8 cellular contexts compared by ENCODE assay signal in the genomic region with DNA sequence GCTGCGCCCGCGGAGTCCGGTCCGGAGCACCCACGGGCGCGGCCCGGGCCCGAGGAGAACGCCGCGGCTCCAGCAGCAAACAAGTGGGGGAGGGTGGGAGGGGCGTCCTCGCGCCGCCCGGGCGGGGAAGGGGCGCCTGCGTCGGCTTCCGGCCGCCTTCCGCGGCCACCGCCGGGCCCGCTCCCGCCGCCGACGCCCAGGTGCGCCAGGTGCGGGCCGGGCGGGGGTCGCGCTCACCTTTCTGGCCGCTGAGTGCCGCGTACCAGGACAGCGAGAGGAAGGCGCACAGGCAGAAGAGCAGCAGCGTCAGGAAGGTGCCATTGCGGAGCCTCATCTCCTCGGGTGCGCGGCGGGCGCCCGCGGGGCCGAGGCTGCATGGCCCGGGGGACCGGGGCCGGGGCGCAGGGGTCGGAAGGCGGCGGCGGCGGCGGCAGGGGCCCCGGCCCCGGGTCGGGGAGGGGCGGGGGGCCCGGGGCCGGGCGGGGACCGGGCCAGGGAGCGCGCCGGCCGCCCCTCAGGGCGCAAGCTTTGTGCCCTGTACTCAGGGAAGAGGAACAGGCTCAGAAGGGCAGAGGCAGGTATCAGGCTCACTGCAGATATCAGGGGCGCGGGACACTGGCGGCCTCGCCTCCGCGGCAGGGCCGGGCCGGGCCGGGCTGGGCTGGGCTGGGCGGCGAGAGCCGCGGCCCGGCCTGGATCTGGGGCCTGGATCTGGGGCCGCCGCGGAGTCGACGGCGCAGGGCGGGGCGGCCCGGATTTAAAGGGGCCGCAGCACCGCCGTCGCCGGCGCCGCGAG. TPM values are rescaled to one million over a fixed set of nuclear protein-coding genes. Genes with fewer than 3 reads are reported as not detected.
A peak's percentile ranks its signal among the peaks of the same experiment; 100 is the strongest.
DNase-seq lines count a peak whose midpoint lies in the region; ATAC-seq, FAIRE-seq and TF ChIP-seq lines count a peak whose summit lies in the region.

A gene (minus strand): TSS at position 617 of the 796 bp plus-strand sequence. CDS start 283 bp downstream, at position 334.

- H4K20me1 ChIP-seq in PC-9 (ENCODE audit: insufficient read depth) = peaks cover 35% of the 10 kb centered on the region
- no peaks in the 10 kb centered on the region for H4K20me1 ChIP-seq in neural cell (ENCODE audit: insufficient read depth)

- TF ChIP-seq CTCF in D721Med (IDR thresholded peaks at IDR 0.05; ENCODE audit: insufficient read depth, missing control alignments) (no peak), PC-9 (conservative IDR thresholded peaks at IDR 0.05) (no peak), gastroesophageal sphincter (IDR thresholded peaks at IDR 0.05) (no peak), neural cell (IDR thresholded peaks at IDR 0.05; ENCODE audit: poor library complexity, severe bottlenecking) (no peak)

- H3K36me3 ChIP-seq in PC-9 (ENCODE audit: low read depth) (no peaks in the 10 kb centered on the region; the same call in 1 of the 2 replicates), gastroesophageal sphincter (peaks cover 0 to 6% of the 10 kb centered on the region in 2 donors), neural cell (ENCODE audit: insufficient read depth, low read length) (no peaks in the 10 kb centered on the region), urinary bladder (ENCODE audit: insufficient read depth) (no peaks in the 10 kb centered on the region)

- no TSS peak for BruUV-seq in PC-9 (replicated peaks; lab: Mats Ljungman, UMichigan)

- peak within 1 kb of the TSS; percentile 97 for H3K4me2 ChIP-seq in PC-9
- no peak within 1 kb of the TSS for H3K4me2 ChIP-seq in neural cell (ENCODE audit: low read length)

- peaks cover 40% of the 10 kb centered on the region for H3K4me1 ChIP-seq in PC-9 (replicated peaks; ENCODE audit: insufficient read depth)
- peaks cover 0 to 57% (median 46%) of the 10 kb centered on the region in 3 donors for H3K4me1 ChIP-seq in gastroesophageal sphincter
- no peaks in the 10 kb centered on the region for H3K4me1 ChIP-seq in urinary bladder (ENCODE audit: insufficient read depth)

- peak within 1 kb of the TSS; percentile 85 for H3K9ac ChIP-seq in neural cell (ENCODE audit: low read length)

- no peak for TF ChIP-seq EP300 in gastroesophageal sphincter (IDR thresholded peaks at IDR 0.05)
- TF ChIP-seq EP300 in neural cell (conservative IDR thresholded peaks at IDR 0.05; ENCODE audit: poor library complexity, severe bottlenecking) = no peak

- FAIRE-seq in D721Med (lab: Jason Lieb, UNC) = no peak

- TF ChIP-seq POLR2A in gastroesophageal sphincter (IDR thresholded peaks at IDR 0.05) = peak; percentile 28 to 48

- peaks cover 37% of the 10 kb centered on the region for H3F3A ChIP-seq in PC-9 (ENCODE audit: insufficient read depth, low read depth)
- no peaks in the 10 kb centered on the region for H3F3A ChIP-seq in neural cell (ENCODE audit: insufficient read depth, low read length, poor library complexity, severe bottlenecking)

- H3K27ac Mint-ChIP-seq in activated naive CD4-positive, alpha-beta T cell treated with anti-CD3 and anti-CD28 coated beads, Interleukin-2, amount 10 ng/mL, durations not matched to agents 7 days and 5 days = peak within 1 kb of the TSS; percentile 75

- no peaks in the 10 kb centered on the region for H3K27me3 ChIP-seq in PC-9 (ENCODE audit: insufficient read depth, low read depth)
- H3K27me3 ChIP-seq in gastroesophageal sphincter = no peaks in the 10 kb centered on the region
- no peaks in the 10 kb centered on the region for H3K27me3 ChIP-seq in neural cell (ENCODE audit: insufficient read depth, low read depth, low read length)

- DNase-seq in D721Med (ENCODE audit: insufficient read length, low spot score) (peak; percentile 90), PC-9 (peak in 1 of 2 experiments; percentile 83)
- DNase-seq in activated naive CD4-positive, alpha-beta T cell treated with anti-CD3 and anti-CD28 coated beads, Interleukin-2, amount 10 ng/mL, durations not matched to agents 7 days and 5 days = peak; percentile 76

- no peaks in the 10 kb centered on the region for H3K9me3 Mint-ChIP-seq in activated naive CD4-positive, alpha-beta T cell treated with anti-CD3 and anti-CD28 coated beads, Interleukin-2, amount 10 ng/mL, durations not matched to agents 7 days and 5 days

- H3K4me3 ChIP-seq in PC-9 = peak within 1 kb of the TSS; percentile 98
- H3K4me3 ChIP-seq in gastroesophageal sphincter = peak within 1 kb of the TSS; percentile 73 to 94
- peak within 1 kb of the TSS; percentile 94 for H3K4me3 ChIP-seq in neural cell (ENCODE audit: low read length)
- peak within 1 kb of the TSS; percentile 92 for H3K4me3 ChIP-seq in urinary bladder (ENCODE audit: low read depth, low read length)

- WGBS in gastroesophageal sphincter (ENCODE audit: low coverage in 1 of 2), 2 donors = no CpG with 5 or more reads among the region's 108 CpGs
- under 1% methylated on average over 105 of the region's 108 CpGs for WGBS in urinary bladder

- H3K4me3 Mint-ChIP-seq in activated naive CD4-positive, alpha-beta T cell treated with anti-CD3 and anti-CD28 coated beads, Interleukin-2, amount 10 ng/mL, durations not matched to agents 7 days and 5 days = peak within 1 kb of the TSS; percentile 74

- no peaks in the 10 kb centered on the region; the same call in 1 of the 2 replicates for H3K9me3 ChIP-seq in PC-9 (ENCODE audit: insufficient read depth, low read depth)
- no peaks in the 10 kb centered on the region for H3K9me3 ChIP-seq in gastroesophageal sphincter
- H3K9me3 ChIP-seq in neural cell (ENCODE audit: low read length) = no peaks in the 10 kb centered on the region

- no peak for TF ChIP-seq RAD21 in neural cell (conservative IDR thresholded peaks at IDR 0.05)

- H3K9me2 ChIP-seq in PC-9 (ENCODE audit: insufficient read depth) (no peaks in the 10 kb centered on the region), neural cell (ENCODE audit: insufficient read depth, low read length) (no peaks in the 10 kb centered on the region)

- H2AFZ ChIP-seq in PC-9 (peak within 1 kb of the TSS; percentile 83), neural cell (ENCODE audit: low read depth, low read length) (peak within 1 kb of the TSS; percentile 51)

- CTCF ChIA-PET in PC-9 (lab: Charles Lee) = no interaction called here
- CTCF ChIA-PET in activated naive CD4-positive, alpha-beta T cell treated with anti-CD3 and anti-CD28 coated beads, Interleukin-2, amount 10 ng/mL, durations not matched to agents 7 days and 5 days (lab: Charles Lee) = interaction anchor here (1.4 kb wide), 1 partner anchor 10 kb away, joined by 4 read pairs; no protein-coding TSS in a partner anchor

- intact Hi-C loops in PC-9 (cut with micrococcal nuclease; ENCODE audit: unreplicated experiment) = loop anchor here (1.0 to 10.0 kb wide), 3 partner anchors 10 to 98 kb away; a partner anchor contains a TSS

- peaks cover 31% of the 10 kb centered on the region for H3K4me1 Mint-ChIP-seq in activated naive CD4-positive, alpha-beta T cell treated with anti-CD3 and anti-CD28 coated beads, Interleukin-2, amount 10 ng/mL, durations not matched to agents 7 days and 5 days

- peaks cover 6% of the 10 kb centered on the region for H3K36me3 Mint-ChIP-seq in activated naive CD4-positive, alpha-beta T cell treated with anti-CD3 and anti-CD28 coated beads, Interleukin-2, amount 10 ng/mL, durations not matched to agents 7 days and 5 days

- peak within 1 kb of the TSS; percentile 53 for H3K27ac ChIP-seq in PC-9
- peak within 1 kb of the TSS; percentile 86 to 99 (median 96) for H3K27ac ChIP-seq in gastroesophageal sphincter
- H3K27ac ChIP-seq in neural cell (ENCODE audit: low read length) = peak within 1 kb of the TSS; percentile 61
- peak within 1 kb of the TSS; percentile 96 for H3K27ac ChIP-seq in urinary bladder (ENCODE audit: low read depth)

- peaks cover 54% of the 10 kb centered on the region for H3K79me2 ChIP-seq in PC-9 (ENCODE audit: low read depth)
- peaks cover 7% of the 10 kb centered on the region for H3K79me2 ChIP-seq in neural cell (replicated peaks; ENCODE audit: insufficient read depth, low read length)

- ATAC-seq in GM19463 (IDR thresholded peaks at IDR 0.05; ENCODE audit: unreplicated experiment) = peak; percentile 70
- ATAC-seq in HG03521 (IDR thresholded peaks at IDR 0.05; ENCODE audit: unreplicated experiment) = peak; percentile 75
- ATAC-seq in gastroesophageal sphincter = peak; percentile 93

- POLR2A ChIA-PET in PC-9 (lab: Charles Lee; ENCODE audit: unreplicated experiment) = interaction anchor here (0.6 kb wide), 1 partner anchor 12 kb away, joined by 15 read pairs; no protein-coding TSS in a partner anchor

- H3K27me3 Mint-ChIP-seq in activated naive CD4-positive, alpha-beta T cell treated with anti-CD3 and anti-CD28 coated beads, Interleukin-2, amount 10 ng/mL, durations not matched to agents 7 days and 5 days = peaks cover 4% of the 10 kb centered on the region

TF ChIP-seq in neural cell, 6 proteins besides CTCF, POLR2A, EP300 and RAD21 (continues in another document):
- TF ChIP-seq POLR2AphosphoS5 (IDR thresholded peaks at IDR 0.05) = peak; percentile 14
- TF ChIP-seq, protein P1, sequence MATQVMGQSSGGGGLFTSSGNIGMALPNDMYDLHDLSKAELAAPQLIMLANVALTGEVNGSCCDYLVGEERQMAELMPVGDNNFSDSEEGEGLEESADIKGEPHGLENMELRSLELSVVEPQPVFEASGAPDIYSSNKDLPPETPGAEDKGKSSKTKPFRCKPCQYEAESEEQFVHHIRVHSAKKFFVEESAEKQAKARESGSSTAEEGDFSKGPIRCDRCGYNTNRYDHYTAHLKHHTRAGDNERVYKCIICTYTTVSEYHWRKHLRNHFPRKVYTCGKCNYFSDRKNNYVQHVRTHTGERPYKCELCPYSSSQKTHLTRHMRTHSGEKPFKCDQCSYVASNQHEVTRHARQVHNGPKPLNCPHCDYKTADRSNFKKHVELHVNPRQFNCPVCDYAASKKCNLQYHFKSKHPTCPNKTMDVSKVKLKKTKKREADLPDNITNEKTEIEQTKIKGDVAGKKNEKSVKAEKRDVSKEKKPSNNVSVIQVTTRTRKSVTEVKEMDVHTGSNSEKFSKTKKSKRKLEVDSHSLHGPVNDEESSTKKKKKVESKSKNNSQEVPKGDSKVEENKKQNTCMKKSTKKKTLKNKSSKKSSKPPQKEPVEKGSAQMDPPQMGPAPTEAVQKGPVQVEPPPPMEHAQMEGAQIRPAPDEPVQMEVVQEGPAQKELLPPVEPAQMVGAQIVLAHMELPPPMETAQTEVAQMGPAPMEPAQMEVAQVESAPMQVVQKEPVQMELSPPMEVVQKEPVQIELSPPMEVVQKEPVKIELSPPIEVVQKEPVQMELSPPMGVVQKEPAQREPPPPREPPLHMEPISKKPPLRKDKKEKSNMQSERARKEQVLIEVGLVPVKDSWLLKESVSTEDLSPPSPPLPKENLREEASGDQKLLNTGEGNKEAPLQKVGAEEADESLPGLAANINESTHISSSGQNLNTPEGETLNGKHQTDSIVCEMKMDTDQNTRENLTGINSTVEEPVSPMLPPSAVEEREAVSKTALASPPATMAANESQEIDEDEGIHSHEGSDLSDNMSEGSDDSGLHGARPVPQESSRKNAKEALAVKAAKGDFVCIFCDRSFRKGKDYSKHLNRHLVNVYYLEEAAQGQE (IDR thresholded peaks at IDR 0.05; ENCODE audit: borderline replicate concordance) = no peak
- no peak for TF ChIP-seq TAF1 (IDR thresholded peaks at IDR 0.05; ENCODE audit: low read depth)
- no peak for TF ChIP-seq SMC3 (conservative IDR thresholded peaks at IDR 0.05; ENCODE audit: poor library complexity)

RNA-seq across cellular contexts. Expression of the gene that starts here (rescaled TPM):
- total RNA-seq in PC-9 (2021) (337 and 413 TPM in 2 replicates), gastroesophageal sphincter (10 to 100 TPM; 42.5 to 58.5 (median 47.2) TPM), urinary bladder (38.9 TPM)
- polyA plus RNA-seq in neural cell (70.6 and 83.7 TPM in 2 replicates), urinary bladder (64.6 TPM)
- 46.0 and 56.5 TPM in 2 replicates for polyA minus RNA-seq in neural cell
